1 cellular context compared by ENCODE assay signal in the genomic region with DNA sequence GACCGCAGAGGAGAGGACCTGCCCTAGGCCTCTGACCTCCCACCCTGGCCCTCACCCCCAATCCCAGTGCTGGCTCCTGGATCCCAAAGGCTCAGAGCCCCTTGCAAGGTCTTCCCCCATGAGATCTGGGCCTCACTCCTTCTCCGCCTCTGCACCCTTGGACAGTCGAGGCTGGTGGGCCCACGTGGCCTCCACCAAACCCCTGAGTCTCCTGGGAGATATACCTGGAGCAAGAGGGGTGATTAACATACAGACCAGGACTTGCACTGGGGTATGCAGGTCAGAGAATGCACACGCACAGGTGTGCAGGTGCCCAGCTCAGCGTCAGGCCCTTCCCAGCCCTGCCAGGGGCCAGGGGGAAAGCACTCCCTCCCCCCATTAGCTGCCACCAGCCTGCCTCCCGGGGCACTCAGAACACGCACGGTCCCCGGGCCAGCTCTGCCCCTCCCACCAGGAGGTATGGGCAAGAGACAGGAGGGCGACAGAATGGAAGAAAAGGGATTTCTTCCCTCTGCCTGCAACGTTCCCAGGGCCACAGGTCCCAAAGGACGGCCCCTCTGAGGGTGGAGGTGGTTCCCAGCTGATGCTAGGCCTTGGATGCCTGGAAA.
TF ChIP-seq lines count a peak whose summit lies in the region.

No MANE protein-coding gene starts in this region.

TF ChIP-seq in K562, 482 proteins besides CTCF, POLR2A, EP300 and RAD21:
- TF ChIP-seq, protein P1, sequence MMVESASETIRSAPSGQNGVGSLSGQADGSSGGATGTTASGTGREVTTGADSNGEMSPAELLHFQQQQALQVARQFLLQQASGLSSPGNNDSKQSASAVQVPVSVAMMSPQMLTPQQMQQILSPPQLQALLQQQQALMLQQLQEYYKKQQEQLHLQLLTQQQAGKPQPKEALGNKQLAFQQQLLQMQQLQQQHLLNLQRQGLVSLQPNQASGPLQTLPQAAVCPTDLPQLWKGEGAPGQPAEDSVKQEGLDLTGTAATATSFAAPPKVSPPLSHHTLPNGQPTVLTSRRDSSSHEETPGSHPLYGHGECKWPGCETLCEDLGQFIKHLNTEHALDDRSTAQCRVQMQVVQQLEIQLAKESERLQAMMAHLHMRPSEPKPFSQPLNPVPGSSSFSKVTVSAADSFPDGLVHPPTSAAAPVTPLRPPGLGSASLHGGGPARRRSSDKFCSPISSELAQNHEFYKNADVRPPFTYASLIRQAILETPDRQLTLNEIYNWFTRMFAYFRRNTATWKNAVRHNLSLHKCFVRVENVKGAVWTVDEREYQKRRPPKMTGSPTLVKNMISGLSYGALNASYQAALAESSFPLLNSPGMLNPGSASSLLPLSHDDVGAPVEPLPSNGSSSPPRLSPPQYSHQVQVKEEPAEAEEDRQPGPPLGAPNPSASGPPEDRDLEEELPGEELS (CRISPR knock-in tag; IDR thresholded peaks at IDR 0.05; ENCODE audit: borderline replicate concordance), result 0 out of 2 replicates have a peak, but pooled peaks have one; percentile 36
- no peak for TF ChIP-seq NBN (IDR thresholded peaks at IDR 0.05; ENCODE audit: low read depth)
